11 cellular contexts compared by ENCODE assay signal in genomic region chr4:92969650-92970370, GRCh38.
A peak's percentile ranks its signal among the peaks of the same experiment; 100 is the strongest.
DNase-seq lines count a peak whose midpoint lies in the region; ATAC-seq and TF ChIP-seq lines count a peak whose summit lies in the region.
"Had no signal": no experiment of that assay in that cellular context is flagged by ENCODE, and none has a peak within 500 bp of the region (broad histone marks: within the 10 kb centered on the region; RNA-seq: fewer than 3 reads in every experiment).

No MANE protein-coding gene starts in this region.

- no peaks in the 10 kb centered on the region for H3K79me2 ChIP-seq in hepatocyte

- no peaks in the 10 kb centered on the region for H4K20me1 ChIP-seq in hepatocyte (ENCODE audit: insufficient read depth, poor library complexity, severe bottlenecking)

- DNase-seq in NCI-H748 (lab: John Stamatoyannopoulos, UW; ENCODE audit: unreplicated experiment) (peak; percentile 24), NCI-H748 treated with DMSO at 0.1 percent for 48 hours (lab: John Stamatoyannopoulos, UW) (no peak), amniotic epithelial cell (ENCODE audit: low read depth) (peak; percentile 97), hepatocyte (ENCODE audit: low spot score) (peak; percentile 32), thyroid gland (no peak), 8988T (no peak), DMS153 (lab: John Stamatoyannopoulos, UW) (no peak)
- DNase-seq: activated CD4-positive, alpha-beta memory T cell treated with anti-CD3 and anti-CD28 coated beads, Interleukin-2, amount 10 ng/mL, durations not matched to agents 7 days and 5 days; spleen; stomach had no signal

- H3K4me1 ChIP-seq in hepatocyte (ENCODE audit: insufficient read depth) = no peaks in the 10 kb centered on the region
- H3K4me1 ChIP-seq in thyroid gland = peaks cover 5 to 7% of the 10 kb centered on the region in 2 donors
- H3K4me1 ChIP-seq: spleen, stomach had no signal

- no peaks in the 10 kb centered on the region for H3K9me2 ChIP-seq in hepatocyte (replicated peaks; ENCODE audit: insufficient read depth)

- ATAC-seq in HG02870 (IDR thresholded peaks at IDR 0.05; ENCODE audit: unreplicated experiment) = no peak

- peak overlapping the region; percentile 3 for H3K4me2 ChIP-seq in hepatocyte

- H3K36me3 ChIP-seq in hepatocyte (replicated peaks; ENCODE audit: insufficient read depth, low read depth) = no peaks in the 10 kb centered on the region
- no peaks in the 10 kb centered on the region for H3K36me3 ChIP-seq in thyroid gland
- H3K36me3 ChIP-seq: spleen, stomach had no signal

- TF ChIP-seq CTCF in hepatocyte (IDR thresholded peaks at IDR 0.05; ENCODE audit: poor library complexity) = no peak
- no peak for TF ChIP-seq CTCF in thyroid gland (IDR thresholded peaks at IDR 0.05)

- H3K27ac ChIP-seq in hepatocyte (peak overlapping the region; percentile 8), thyroid gland (peak overlapping the region; percentile 44 to 66 (median 63))
- H3K27ac ChIP-seq: spleen, stomach had no signal

- no peak for TF ChIP-seq POLR2A in thyroid gland (IDR thresholded peaks at IDR 0.05)

- intact Hi-C loops in thyroid gland (cut with DNase I) = no loop called here

- H3K4me3 ChIP-seq in hepatocyte (no peak overlapping the region), thyroid gland (replicated peaks in 1 of 3) (no peak overlapping the region)
- H3K4me3 ChIP-seq: spleen, stomach had no signal

- H3K9me3 ChIP-seq in hepatocyte (ENCODE audit: low read depth) (no peaks in the 10 kb centered on the region), thyroid gland (no peaks in the 10 kb centered on the region)
- H3K9me3 ChIP-seq: stomach had no signal

- no peak overlapping the region for H2AFZ ChIP-seq in hepatocyte

- WGBS in hepatocyte (ENCODE audit: low lambda C conversion rate, missing lambda C conversion rate) = 74% methylated on average over 4 of the region's 4 CpGs
- 61 to 65% methylated on average over 4 of the region's 4 CpGs for whole genome bisulfite sequencing in thyroid gland, 2 donors

- H3K27me3 ChIP-seq in hepatocyte = no peaks in the 10 kb centered on the region
- no peaks in the 10 kb centered on the region for H3K27me3 ChIP-seq in thyroid gland
- H3K27me3 ChIP-seq: spleen, stomach had no signal

Comparison
In these comparisons a context has a peak if more than half of its experiments do, and no peak if none do; other contexts are left out.
1. DNase-seq: peak in NCI-H748 (single experiment), amniotic epithelial cell (single experiment) and hepatocyte (single experiment); none in NCI-H748 treated with DMSO at 0.1 percent for 48 hours (single experiment), thyroid gland (0 of 2), 8988T (single experiment) and DMS153 (single experiment).